In the genomic region with DNA sequence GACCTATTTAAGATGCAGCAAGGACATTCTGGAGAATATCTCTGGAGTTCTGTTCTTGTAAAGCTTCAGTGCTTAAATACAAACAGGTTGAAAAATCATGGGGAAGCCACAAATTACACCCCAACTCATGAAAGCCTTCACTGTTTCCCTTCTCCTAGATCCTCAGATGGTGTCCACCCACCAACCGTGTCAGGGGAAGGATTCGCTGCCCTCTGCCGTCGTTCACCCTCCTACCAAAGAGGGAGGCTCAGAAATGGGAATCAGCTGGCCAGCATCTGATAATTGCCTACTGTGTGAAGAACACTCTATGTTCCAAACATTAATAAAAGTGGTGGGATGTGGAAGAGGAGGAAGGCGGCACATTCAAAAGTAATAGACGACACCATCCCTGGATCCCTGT, we compare ENCODE assay signal across 25 cellular contexts. TPM values are rescaled to one million over a fixed set of nuclear protein-coding genes. Genes with fewer than 3 reads are reported as not detected.
A peak's percentile ranks its signal among the peaks of the same experiment; 100 is the strongest.
DNase-seq lines count a peak whose midpoint lies in the region; ATAC-seq and TF ChIP-seq lines count a peak whose summit lies in the region.
"Had no signal": no experiment of that assay in that cellular context is flagged by ENCODE, and none has a peak within 500 bp of the region (broad histone marks: within the 10 kb centered on the region; RNA-seq: fewer than 3 reads in every experiment).

No MANE protein-coding gene starts in this region.

- no peaks in the 10 kb centered on the region for H3K9me3 Mint-ChIP-seq in activated naive CD4-positive, alpha-beta T cell treated with anti-CD3 and anti-CD28 coated beads, Interleukin-2, amount 50 U/mL, for 24 hours
- H3K9me3 Mint-ChIP-seq in activated naive CD4-positive, alpha-beta T cell treated with anti-CD3 and anti-CD28 coated beads, Interleukin-2, amount 50 U/mL, for 72 hours = peaks cover 1 to 6% of the 10 kb centered on the region in 2 donors
- peaks cover 0 to 7% (median 3%) of the 10 kb centered on the region in 9 donors for H3K9me3 Mint-ChIP-seq in naive thymus-derived CD8-positive, alpha-beta T cell
- H3K9me3 Mint-ChIP-seq in natural killer cell treated with Interleukin-12 subunit alpha and Interleukin-12 subunit beta and Interleukin-15 and Interleukin-18, amount 100 ng/mL, for 72 hours = peaks cover under 1% of the 10 kb centered on the region

- no peak for DNase-seq in activated naive CD4-positive, alpha-beta T cell treated with anti-CD3 and anti-CD28 coated beads, Interleukin-2, amount 50 U/mL, for 72 hours (ENCODE audit: low spot score in 2 of 2)
- peak; percentile 36 for DNase-seq in dermis blood vessel endothelial cell
- DNase-seq in naive thymus-derived CD8-positive, alpha-beta T cell = no peak
- DNase-seq in tibial nerve (ENCODE audit: low spot score in 2 of 2) = no peak
- DNase-seq in natural killer cell treated with Interleukin-12 subunit alpha and Interleukin-12 subunit beta and Interleukin-15 and Interleukin-18, amount 100 ng/mL, for 72 hours (ENCODE audit: low spot score) = no peak
- no peak for DNase-seq in BE2C
- no peak for DNase-seq in stimulated activated CD4-positive, alpha-beta T cell treated with anti-CD3 and anti-CD28 coated beads, Interleukin-1b, Interleukin-23, amount 100 ng/mL, for 48 hours
- DNase-seq: activated CD4-positive, alpha-beta T cell treated with anti-CD3 and anti-CD28 coated beads, Interleukin-2, amount 10 ng/mL, durations not matched to agents 24 days and 14 days; activated effector memory CD4-positive, alpha-beta T cell treated with Interleukin-2 at 50 U/mL for 16 hours; amniotic stem cell; colonic mucosa; NCI-H1417 treated with DMSO at 0.1 percent for 48 hours; NCI-H748 treated with DMSO at 0.1 percent for 48 hours; PC-3; SHP77 treated with DMSO at 0.1 percent for 48 hours; stimulated activated naive CD4-positive, alpha-beta T cell treated with Interleukin-2 at 50 U/mL for 16 hours had no signal

- H3K9me3 ChIP-seq in tibial nerve = no peaks in the 10 kb centered on the region
- H3K9me3 ChIP-seq in BE2C = no peaks in the 10 kb centered on the region
- H3K9me3 ChIP-seq: BLaER1, colonic mucosa, HAP-1, neutrophil had no signal

- no peak for TF ChIP-seq POLR2A in tibial nerve (IDR thresholded peaks at IDR 0.05)

- H3K27ac Mint-ChIP-seq in activated naive CD4-positive, alpha-beta T cell treated with anti-CD3 and anti-CD28 coated beads, Interleukin-2, amount 50 U/mL, for 24 hours = peak overlapping the region; percentile 80
- no peak overlapping the region for H3K27ac Mint-ChIP-seq in activated naive CD4-positive, alpha-beta T cell treated with anti-CD3 and anti-CD28 coated beads, Interleukin-2, amount 50 U/mL, for 72 hours
- peak overlapping the region; percentile 41 to 93 (median 74) for H3K27ac Mint-ChIP-seq in naive thymus-derived CD8-positive, alpha-beta T cell
- no peak overlapping the region for H3K27ac Mint-ChIP-seq in natural killer cell treated with Interleukin-12 subunit alpha and Interleukin-12 subunit beta and Interleukin-15 and Interleukin-18, amount 100 ng/mL, for 72 hours
- H3K27ac Mint-ChIP-seq: activated CD4-positive, alpha-beta T cell treated with anti-CD3 and anti-CD28 coated beads, Interleukin-2, amount 10 ng/mL, durations not matched to agents 24 days and 14 days; T-helper 1 cell treated with Interleukin-12 subunit alpha and Interleukin-12 subunit beta and Interleukin-4 antibody, amounts not matched to agents 30 μg/mL and 1 μg/mL, for 36 hours had no signal

- H3K36me3 Mint-ChIP-seq in activated naive CD4-positive, alpha-beta T cell treated with anti-CD3 and anti-CD28 coated beads, Interleukin-2, amount 50 U/mL, for 24 hours = no peaks in the 10 kb centered on the region
- peaks cover 2% of the 10 kb centered on the region in 2 donors for H3K36me3 Mint-ChIP-seq in activated naive CD4-positive, alpha-beta T cell treated with anti-CD3 and anti-CD28 coated beads, Interleukin-2, amount 50 U/mL, for 72 hours
- peaks cover 0 to 3% (median 0%) of the 10 kb centered on the region in 3 donors for H3K36me3 Mint-ChIP-seq in naive thymus-derived CD8-positive, alpha-beta T cell
- peaks cover 6% of the 10 kb centered on the region for H3K36me3 Mint-ChIP-seq in natural killer cell treated with Interleukin-12 subunit alpha and Interleukin-12 subunit beta and Interleukin-15 and Interleukin-18, amount 100 ng/mL, for 72 hours

- peaks cover 30% of the 10 kb centered on the region for H3K4me1 Mint-ChIP-seq in activated naive CD4-positive, alpha-beta T cell treated with anti-CD3 and anti-CD28 coated beads, Interleukin-2, amount 50 U/mL, for 24 hours
- peaks cover 11 to 33% (median 25%) of the 10 kb centered on the region in 4 donors for H3K4me1 Mint-ChIP-seq in naive thymus-derived CD8-positive, alpha-beta T cell
- peaks cover 3 to 5% of the 10 kb centered on the region in 2 donors for H3K4me1 Mint-ChIP-seq in natural killer cell treated with Interleukin-12 subunit alpha and Interleukin-12 subunit beta and Interleukin-15 and Interleukin-18, amount 100 ng/mL, for 72 hours (ENCODE audit: low read depth in 2 of 2)

- H3K4me3 Mint-ChIP-seq in activated naive CD4-positive, alpha-beta T cell treated with anti-CD3 and anti-CD28 coated beads, Interleukin-2, amount 50 U/mL, for 24 hours = no peak overlapping the region
- H3K4me3 Mint-ChIP-seq in naive thymus-derived CD8-positive, alpha-beta T cell = peak overlapping the region in 3 of 10 donors; percentile 28 to 30 (median 29)
- H3K4me3 Mint-ChIP-seq in natural killer cell treated with Interleukin-12 subunit alpha and Interleukin-12 subunit beta and Interleukin-15 and Interleukin-18, amount 100 ng/mL, for 72 hours = no peak overlapping the region
- H3K4me3 Mint-ChIP-seq: activated CD4-positive, alpha-beta T cell treated with anti-CD3 and anti-CD28 coated beads, Interleukin-2, amount 10 ng/mL, durations not matched to agents 24 days and 14 days; T-helper 1 cell treated with Interleukin-12 subunit alpha and Interleukin-12 subunit beta and Interleukin-4 antibody, amounts not matched to agents 30 μg/mL and 1 μg/mL, for 36 hours had no signal

- H3K4me3 ChIP-seq in tibial nerve (no peak overlapping the region), BE2C (ENCODE audit: low read depth, low read length) (no peak overlapping the region)
- H3K4me3 ChIP-seq: BLaER1, colonic mucosa, HAP-1 had no signal

- no peaks in the 10 kb centered on the region for H3K27me3 Mint-ChIP-seq in activated naive CD4-positive, alpha-beta T cell treated with anti-CD3 and anti-CD28 coated beads, Interleukin-2, amount 50 U/mL, for 24 hours
- no peaks in the 10 kb centered on the region for H3K27me3 Mint-ChIP-seq in naive thymus-derived CD8-positive, alpha-beta T cell
- peaks cover 0 to 3% of the 10 kb centered on the region in 2 donors for H3K27me3 Mint-ChIP-seq in natural killer cell treated with Interleukin-12 subunit alpha and Interleukin-12 subunit beta and Interleukin-15 and Interleukin-18, amount 100 ng/mL, for 72 hours

- ATAC-seq in activated naive CD4-positive, alpha-beta T cell treated with anti-CD3 and anti-CD28 coated beads, Interleukin-2, amount 50 U/mL, for 72 hours = no peak
- no peak for ATAC-seq in naive thymus-derived CD8-positive, alpha-beta T cell
- ATAC-seq in natural killer cell treated with Interleukin-12 subunit alpha and Interleukin-12 subunit beta and Interleukin-15 and Interleukin-18, amount 100 ng/mL, for 72 hours = no peak
- ATAC-seq: PC-3 had no signal

- H3K36me3 ChIP-seq in tibial nerve = no peaks in the 10 kb centered on the region
- no peaks in the 10 kb centered on the region for H3K36me3 ChIP-seq in BE2C
- H3K36me3 ChIP-seq: BLaER1, colonic mucosa, HAP-1, neutrophil had no signal

- H3K4me1 ChIP-seq in tibial nerve = peaks cover 0 to 43% (median 0%) of the 10 kb centered on the region in 4 donors
- no peaks in the 10 kb centered on the region for H3K4me1 ChIP-seq in BE2C
- H3K4me1 ChIP-seq: BLaER1, colonic mucosa, HAP-1 had no signal

- WGBS in tibial nerve, 2 donors = 35 to 53% methylated on average over 6 of the region's 6 CpGs

- H3K27ac ChIP-seq in tibial nerve = peak overlapping the region; percentile 0 to 87 (median 58)
- H3K27ac ChIP-seq: BLaER1, colonic mucosa, neutrophil had no signal

- TF ChIP-seq EP300 in tibial nerve (IDR thresholded peaks at IDR 0.05) = no peak

- POLR2A ChIA-PET in naive thymus-derived CD8-positive, alpha-beta T cell (lab: Charles Lee) = interaction anchor here (0.5 to 4.9 kb wide), 5 partner anchors 10 to 682 kb away, joined by 3 to 26 read pairs (median 7); a partner anchor contains a TSS

- H3K27me3 ChIP-seq in tibial nerve (no peaks in the 10 kb centered on the region), BE2C (peaks cover 24% of the 10 kb centered on the region)
- H3K27me3 ChIP-seq: BLaER1, colonic mucosa, neutrophil had no signal

- TF ChIP-seq CTCF in tibial nerve (IDR thresholded peaks at IDR 0.05) (no peak), BE2C (IDR thresholded peaks at IDR 0.05; ENCODE audit: low read depth, low read length) (no peak)

RNA-seq across cellular contexts. Expression of a gene that starts 7.4 kb away (rescaled TPM):
- total RNA-seq in activated naive CD4-positive, alpha-beta T cell treated with anti-CD3 and anti-CD28 coated beads, Interleukin-2, amount 50 U/mL, for 72 hours = not detected
- total RNA-seq in dermis blood vessel endothelial cell (under 0.01 TPM in 1 of 2 replicates, not detected in the other), tibial nerve (10 to 100 TPM in 3 of 4 donors, 1 to 10 TPM in 1; 8.7 to 18.4 (median 15.3) TPM)
- not detected for total RNA-seq in naive thymus-derived CD8-positive, alpha-beta T cell
- polyA plus RNA-seq in naive thymus-derived CD8-positive, alpha-beta T cell = not detected
- not detected for total RNA-seq in natural killer cell treated with Interleukin-12 subunit alpha and Interleukin-12 subunit beta and Interleukin-15 and Interleukin-18, amount 100 ng/mL, for 72 hours
- not detected for polyA plus RNA-seq in BE2C (2012; ENCODE audit: insufficient read depth, insufficient read length, low read depth)
- total RNA-seq: A172; activated CD4-positive, alpha-beta T cell treated with anti-CD3 and anti-CD28 coated beads, Interleukin-2, amount 10 ng/mL, durations not matched to agents 24 days and 14 days; endothelial cell of umbilical vein had no signal
- polyA plus RNA-seq: endothelial cell of umbilical vein had no signal

RNA-seq across cellular contexts. Expression of a gene that starts 10.8 kb away (rescaled TPM):
- total RNA-seq in activated naive CD4-positive, alpha-beta T cell treated with anti-CD3 and anti-CD28 coated beads, Interleukin-2, amount 50 U/mL, for 72 hours = 10 to 100 TPM in 1 of 2 donors, 1 to 10 TPM in 1; 5.3 to 15.5 TPM
- total RNA-seq in dermis blood vessel endothelial cell = 1.5 and 2.9 TPM in 2 replicates
- total RNA-seq in naive thymus-derived CD8-positive, alpha-beta T cell = 1 to 10 TPM; 2.5 to 2.8 TPM
- polyA plus RNA-seq in naive thymus-derived CD8-positive, alpha-beta T cell = 1 to 10 TPM; 1.5 to 2.2 (median 2.1) TPM
- 1 to 10 TPM in 3 of 4 donors, under 1 TPM in 1; 0.98 to 4.2 (median 2.6) TPM for total RNA-seq in tibial nerve
- total RNA-seq in natural killer cell treated with Interleukin-12 subunit alpha and Interleukin-12 subunit beta and Interleukin-15 and Interleukin-18, amount 100 ng/mL, for 72 hours = 1 to 10 TPM; 2.7 to 6.8 TPM
- polyA plus RNA-seq in BE2C (2012; ENCODE audit: insufficient read depth, insufficient read length, low read depth) = 1.1 TPM

RNA-seq across cellular contexts. Expression of a gene that starts 24.2 kb away (rescaled TPM):
- total RNA-seq in activated naive CD4-positive, alpha-beta T cell treated with anti-CD3 and anti-CD28 coated beads, Interleukin-2, amount 50 U/mL, for 72 hours = not detected
- total RNA-seq in dermis blood vessel endothelial cell (not detected in 2 replicates), tibial nerve (not detected)
- total RNA-seq in naive thymus-derived CD8-positive, alpha-beta T cell = not detected
- not detected for polyA plus RNA-seq in naive thymus-derived CD8-positive, alpha-beta T cell
- not detected for total RNA-seq in natural killer cell treated with Interleukin-12 subunit alpha and Interleukin-12 subunit beta and Interleukin-15 and Interleukin-18, amount 100 ng/mL, for 72 hours
- polyA plus RNA-seq in BE2C (2012; ENCODE audit: insufficient read depth, insufficient read length, low read depth) = not detected
- total RNA-seq: A172; activated CD4-positive, alpha-beta T cell treated with anti-CD3 and anti-CD28 coated beads, Interleukin-2, amount 10 ng/mL, durations not matched to agents 24 days and 14 days; colonic mucosa; endothelial cell of umbilical vein; mesenteric fat pad; PC-3; ureter had no signal
- polyA plus RNA-seq: endothelial cell of umbilical vein had no signal

RNA-seq across cellular contexts. Expression of a gene that starts 45.6 kb away (rescaled TPM):
- not detected for total RNA-seq in activated naive CD4-positive, alpha-beta T cell treated with anti-CD3 and anti-CD28 coated beads, Interleukin-2, amount 50 U/mL, for 72 hours
- 521 and 692 TPM in 2 replicates for total RNA-seq in dermis blood vessel endothelial cell
- total RNA-seq in naive thymus-derived CD8-positive, alpha-beta T cell = not detected
- under 1 TPM in 1 of 3 donors, not detected in 2; 0.04 TPM for polyA plus RNA-seq in naive thymus-derived CD8-positive, alpha-beta T cell
- total RNA-seq in tibial nerve = 10 to 100 TPM; 12.1 to 38.8 (median 28.0) TPM
- total RNA-seq in natural killer cell treated with Interleukin-12 subunit alpha and Interleukin-12 subunit beta and Interleukin-15 and Interleukin-18, amount 100 ng/mL, for 72 hours = not detected
- not detected for polyA plus RNA-seq in BE2C (2012; ENCODE audit: insufficient read depth, insufficient read length, low read depth)
- total RNA-seq: activated CD4-positive, alpha-beta T cell treated with anti-CD3 and anti-CD28 coated beads, Interleukin-2, amount 10 ng/mL, durations not matched to agents 24 days and 14 days had no signal

Comparison
In these comparisons a context has a peak if more than half of its experiments do, and no peak if none do; other contexts are left out.
1. H3K27ac Mint-ChIP-seq: peak in activated naive CD4-positive, alpha-beta T cell treated with anti-CD3 and anti-CD28 coated beads, Interleukin-2, amount 50 U/mL, for 24 hours (single experiment) and naive thymus-derived CD8-positive, alpha-beta T cell (10 of 10); none in activated naive CD4-positive, alpha-beta T cell treated with anti-CD3 and anti-CD28 coated beads, Interleukin-2, amount 50 U/mL, for 72 hours (0 of 2) and natural killer cell treated with Interleukin-12 subunit alpha and Interleukin-12 subunit beta and Interleukin-15 and Interleukin-18, amount 100 ng/mL, for 72 hours (0 of 2).